In the genomic region with DNA sequence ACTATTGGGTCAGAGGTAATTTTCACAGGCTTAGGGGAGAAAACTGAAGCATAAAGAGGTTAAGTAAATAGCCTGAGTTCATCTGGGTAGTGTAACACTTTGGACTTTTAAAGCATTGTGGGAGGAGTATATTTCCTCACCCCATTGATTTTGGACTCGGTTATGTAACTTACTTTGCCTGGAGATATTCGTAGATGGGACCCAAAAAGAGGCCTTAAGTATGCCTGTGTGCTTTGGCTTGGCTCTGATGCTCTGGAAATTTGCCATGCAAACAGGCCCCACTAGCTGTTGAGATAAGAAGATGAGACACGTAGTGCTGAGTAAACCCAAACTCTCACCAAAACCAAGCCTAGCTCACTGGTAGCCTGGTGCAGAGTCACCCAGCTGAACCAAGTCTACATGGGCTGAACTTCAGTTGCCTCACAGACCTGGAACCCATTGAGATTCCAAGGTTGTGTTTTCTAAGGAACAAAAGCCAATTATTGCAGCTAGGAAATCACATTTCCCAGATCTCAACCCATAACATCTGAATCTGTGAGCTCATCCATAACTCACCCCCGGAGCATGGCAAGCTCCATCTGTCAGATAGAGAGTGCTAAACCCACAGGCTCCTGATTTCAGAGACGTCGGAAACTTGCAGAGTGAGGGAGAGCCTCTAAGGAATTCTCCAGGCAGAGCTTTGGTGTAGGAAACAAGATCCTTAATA, we compare ENCODE assay signal across 15 cellular contexts.
DNase-seq lines count a peak whose midpoint lies in the region; ATAC-seq lines count a peak whose summit lies in the region.
"Had no signal": no experiment of that assay in that cellular context is flagged by ENCODE, and none has a peak within 500 bp of the region (broad histone marks: within the 10 kb centered on the region; RNA-seq: fewer than 3 reads in every experiment).

No MANE protein-coding gene starts in this region.

- H3K9me3 ChIP-seq in MG63: no peaks in the 10 kb centered on the region
- H3K9me3 ChIP-seq: BLaER1 treated with 17β-estradiol and CSF1 and Interleukin-3, amounts not matched to agents 10 nM and 100 nM had no signal

- H3K36me3 ChIP-seq in MG63 (no peaks in the 10 kb centered on the region), mesendoderm (ENCODE audit: control insufficient read depth, insufficient read depth, low read length) (no peaks in the 10 kb centered on the region)
- H3K36me3 ChIP-seq: BLaER1 treated with 17β-estradiol and CSF1 and Interleukin-3, amounts not matched to agents 10 nM and 100 nM had no signal

- CTCF ChIA-PET in activated CD8-positive, alpha-beta T cell treated with anti-CD3 and anti-CD28 coated beads, Interleukin-2, amount 10 ng/mL, durations not matched to agents 7 days and 5 days (lab: Charles Lee): no interaction called here

- peak; percentile 47 for DNase-seq in MG63
- peak; percentile 27 for DNase-seq in inferior parietal cortex (ENCODE audit: extremely low spot score)
- peak; percentile 10 for DNase-seq in mesendoderm
- DNase-seq in superior temporal gyrus (ENCODE audit: extremely low spot score): peak; percentile 22
- DNase-seq in stimulated activated CD4-positive, alpha-beta T cell treated with anti-CD3 and anti-CD28 coated beads, Interleukin-4, amount 100 ng/mL, for 4 hours: no peak
- DNase-seq in activated CD8-positive, alpha-beta T cell treated with anti-CD3 and anti-CD28 coated beads, Interleukin-2, amount 10 ng/mL, durations not matched to agents 7 days and 5 days: no peak
- no peak for DNase-seq in NCI-H524 treated with DMSO at 0.1 percent for 48 hours (lab: John Stamatoyannopoulos, UW)
- DNase-seq: 8988T; AML-193; CD4-positive, CD25-positive, alpha-beta regulatory T cell; DMS53; GF-D8; IMR-90 had no signal

- no peak overlapping the region for H2AK5ac ChIP-seq in mesendoderm (ENCODE audit: low read length)

- H2BK5ac ChIP-seq in mesendoderm (ENCODE audit: low read length): no peak overlapping the region

- H4K8ac ChIP-seq in mesendoderm (ENCODE audit: low read depth, low read length): no peak overlapping the region

- no peak overlapping the region for H3K27ac ChIP-seq in mesendoderm (ENCODE audit: low read depth, low read length)
- H3K27ac ChIP-seq: BLaER1 treated with 17β-estradiol and CSF1 and Interleukin-3, amounts not matched to agents 10 nM and 100 nM had no signal

- peaks cover 3% of the 10 kb centered on the region for H3K4me1 ChIP-seq in mesendoderm (ENCODE audit: control insufficient read depth, low read depth, low read length)

- POLR2A ChIA-PET in activated CD8-positive, alpha-beta T cell treated with anti-CD3 and anti-CD28 coated beads, Interleukin-2, amount 10 ng/mL, durations not matched to agents 7 days and 5 days (lab: Charles Lee): no interaction called here

- WGBS in mesendoderm (ENCODE audit: extremely low coverage, insufficient coverage, low lambda C conversion rate): no CpG with 5 or more reads among the region's 6 CpGs

- H3K36me3 Mint-ChIP-seq in activated CD8-positive, alpha-beta T cell treated with anti-CD3 and anti-CD28 coated beads, Interleukin-2, amount 10 ng/mL, durations not matched to agents 7 days and 5 days (ENCODE audit: low read depth): no peaks in the 10 kb centered on the region
- H3K36me3 Mint-ChIP-seq: CD4-positive, CD25-positive, alpha-beta regulatory T cell had no signal

- no peak overlapping the region for H3K27ac Mint-ChIP-seq in activated CD8-positive, alpha-beta T cell treated with anti-CD3 and anti-CD28 coated beads, Interleukin-2, amount 10 ng/mL, durations not matched to agents 7 days and 5 days
- H3K27ac Mint-ChIP-seq: CD4-positive, CD25-positive, alpha-beta regulatory T cell had no signal

- H3K79me1 ChIP-seq in mesendoderm (ENCODE audit: low read length): no peaks in the 10 kb centered on the region

- no peak overlapping the region for H2BK120ac ChIP-seq in mesendoderm (ENCODE audit: low read depth, low read length)

- H3K4me3 Mint-ChIP-seq in activated CD8-positive, alpha-beta T cell treated with anti-CD3 and anti-CD28 coated beads, Interleukin-2, amount 10 ng/mL, durations not matched to agents 7 days and 5 days: no peak overlapping the region
- H3K4me3 Mint-ChIP-seq: CD4-positive, CD25-positive, alpha-beta regulatory T cell had no signal

- no peak overlapping the region for H3K18ac ChIP-seq in mesendoderm (ENCODE audit: low read length)

- H3K23ac ChIP-seq in mesendoderm (ENCODE audit: low read length): no peak overlapping the region

- no peaks in the 10 kb centered on the region for H3K9me3 Mint-ChIP-seq in activated CD8-positive, alpha-beta T cell treated with anti-CD3 and anti-CD28 coated beads, Interleukin-2, amount 10 ng/mL, durations not matched to agents 7 days and 5 days (ENCODE audit: insufficient read depth)

- H3K4me3 ChIP-seq in MG63 (no peak overlapping the region), mesendoderm (ENCODE audit: low read length) (no peak overlapping the region)
- H3K4me3 ChIP-seq: BLaER1 treated with 17β-estradiol and CSF1 and Interleukin-3, amounts not matched to agents 10 nM and 100 nM had no signal

- peaks cover 22% of the 10 kb centered on the region for H3K27me3 Mint-ChIP-seq in activated CD8-positive, alpha-beta T cell treated with anti-CD3 and anti-CD28 coated beads, Interleukin-2, amount 10 ng/mL, durations not matched to agents 7 days and 5 days (ENCODE audit: low read depth)

- no peak overlapping the region for H3K4me2 ChIP-seq in mesendoderm (ENCODE audit: low read length)
- H3K4me2 ChIP-seq: BLaER1 treated with 17β-estradiol and CSF1 and Interleukin-3, amounts not matched to agents 10 nM and 100 nM had no signal

- no peak for ATAC-seq in activated CD8-positive, alpha-beta T cell treated with anti-CD3 and anti-CD28 coated beads, Interleukin-2, amount 10 ng/mL, durations not matched to agents 7 days and 5 days
- ATAC-seq: HCT116 had no signal

- no peak overlapping the region for H3K9ac ChIP-seq in mesendoderm (ENCODE audit: low read length)
- H3K9ac ChIP-seq: BLaER1 treated with 17β-estradiol and CSF1 and Interleukin-3, amounts not matched to agents 10 nM and 100 nM had no signal

- peaks cover 2% of the 10 kb centered on the region; the same call in 1 of the 2 replicates for H3K27me3 ChIP-seq in MG63
- no peaks in the 10 kb centered on the region for H3K27me3 ChIP-seq in mesendoderm (ENCODE audit: insufficient read depth, low read length, poor library complexity)
- H3K27me3 ChIP-seq: BLaER1 treated with 17β-estradiol and CSF1 and Interleukin-3, amounts not matched to agents 10 nM and 100 nM had no signal

- H2BK15ac ChIP-seq in mesendoderm (replicated peaks; ENCODE audit: low read depth): no peak overlapping the region

- H3K4me1 Mint-ChIP-seq in activated CD8-positive, alpha-beta T cell treated with anti-CD3 and anti-CD28 coated beads, Interleukin-2, amount 10 ng/mL, durations not matched to agents 7 days and 5 days (ENCODE audit: low read depth): no peaks in the 10 kb centered on the region
- H3K4me1 Mint-ChIP-seq: CD4-positive, CD25-positive, alpha-beta regulatory T cell had no signal

- H3K56ac ChIP-seq in mesendoderm (ENCODE audit: low read length): no peak overlapping the region

- no peaks in the 10 kb centered on the region for H3K79me2 ChIP-seq in mesendoderm (ENCODE audit: control insufficient read depth, insufficient read depth, low read length)

- no peak overlapping the region for H4K5ac ChIP-seq in mesendoderm (ENCODE audit: low read length)

- no peak overlapping the region for H3K4ac ChIP-seq in mesendoderm (ENCODE audit: low read depth, low read length)

Comparison
In these comparisons a context has a peak if more than half of its experiments do, and no peak if none do; other contexts are left out.
1. DNase-seq: peak in MG63 (single experiment), inferior parietal cortex (single experiment), mesendoderm (single experiment) and superior temporal gyrus (single experiment); none in stimulated activated CD4-positive, alpha-beta T cell treated with anti-CD3 and anti-CD28 coated beads, Interleukin-4, amount 100 ng/mL, for 4 hours (0 of 2), activated CD8-positive, alpha-beta T cell treated with anti-CD3 and anti-CD28 coated beads, Interleukin-2, amount 10 ng/mL, durations not matched to agents 7 days and 5 days (single experiment) and NCI-H524 treated with DMSO at 0.1 percent for 48 hours (single experiment).